ENCODE assay signal across 31 cellular contexts in the genomic region with DNA sequence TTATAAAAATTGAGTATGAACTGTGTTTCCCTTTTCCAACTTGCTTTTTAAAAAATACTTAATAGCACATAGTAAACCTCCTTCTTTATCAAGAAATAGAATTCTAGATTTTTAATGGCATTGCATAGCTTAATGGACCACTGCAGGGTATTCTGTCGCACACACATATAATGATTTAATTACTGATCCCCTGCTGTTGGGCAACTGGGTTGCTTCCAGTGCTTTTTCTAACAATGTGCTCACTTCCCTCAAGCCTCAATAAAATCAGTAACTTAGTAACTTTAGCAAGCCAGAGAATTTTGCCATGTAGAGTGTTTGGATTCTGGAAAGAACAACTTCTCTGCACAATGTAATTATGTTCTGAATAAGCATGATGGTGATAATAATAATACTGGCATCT.
"Had no signal": no experiment of that assay in that cellular context is flagged by ENCODE, and none has a peak within 500 bp of the region (broad histone marks: within the 10 kb centered on the region; RNA-seq: fewer than 3 reads in every experiment).

No MANE protein-coding gene starts in this region.

- H3K4me1 ChIP-seq: adrenal gland, body of pancreas had no signal

- ATAC-seq: activated CD8-positive, alpha-beta T cell treated with anti-CD3 and anti-CD28 coated beads for 36 hours; activated naive CD4-positive, alpha-beta T cell treated with anti-CD3 and anti-CD28 coated beads, Interleukin-2, amount 50 U/mL, for 72 hours; activated T-cell treated with anti-CD3 and anti-CD28 coated beads, Interleukin-2, amount 50 U/mL, for 4 hours; activated T-cell treated with anti-CD3 and anti-CD28 coated beads, Interleukin-2, amount 50 U/mL, for 72 hours; activated T-helper 17 cell treated with anti-CD3 and anti-CD28 coated beads, Interleukin-2, amount 50 U/mL, for 72 hours; body of pancreas had no signal

- H3K27me3 ChIP-seq: adrenal gland, body of pancreas, brain microvascular endothelial cell, breast epithelium had no signal

- H3K9me3 ChIP-seq: adrenal gland, body of pancreas, breast epithelium had no signal

- H3K36me3 ChIP-seq: brain microvascular endothelial cell, breast epithelium had no signal

- DNase-seq: activated B cell treated with CpG ODN at 0.5 μM for 24 hours; activated CD4-positive, alpha-beta memory T cell treated with anti-CD3 and anti-CD28 coated beads for 36 hours; activated CD4-positive, alpha-beta T cell treated with anti-CD3 and anti-CD28 coated beads for 4 hours; activated CD4-positive, alpha-beta T cell treated with anti-CD3 and anti-CD28 coated beads, Interleukin-2, amount 10 ng/mL, durations not matched to agents 24 days and 14 days; activated CD4-positive, alpha-beta T cell treated with anti-CD3 and anti-CD28 coated beads, Interleukin-2, amount 50 U/mL, for 1 hour; activated CD4-positive, alpha-beta T cell treated with anti-CD3 and anti-CD28 coated beads, Interleukin-2, amount 50 U/mL, for 4 hours; activated CD4-positive, CD25-positive, alpha-beta regulatory T cell treated with anti-CD3 and anti-CD28 coated beads, Interleukin-2, amount 50 U/mL, for 72 hours; activated CD8-positive, alpha-beta memory T cell treated with anti-CD3 and anti-CD28 coated beads, Interleukin-2, amount 50 U/mL, for 4 hours; activated CD8-positive, alpha-beta T cell treated with anti-CD3 and anti-CD28 coated beads for 36 hours; activated effector memory CD4-positive, alpha-beta T cell treated with anti-CD3 and anti-CD28 coated beads, Interleukin-2, amount 50 U/mL, for 16 hours; activated gamma-delta T cell treated with Interleukin-2 at 50 U/mL for 16 hours; activated naive CD4-positive, alpha-beta T cell; activated naive CD4-positive, alpha-beta T cell treated with anti-CD3 and anti-CD28 coated beads for 36 hours; activated naive CD4-positive, alpha-beta T cell treated with anti-CD3 and anti-CD28 coated beads, Interleukin-2, amount 50 U/mL, for 16 hours; activated naive CD8-positive, alpha-beta T cell treated with anti-CD3 and anti-CD28 coated beads for 36 hours; activated T-cell treated with anti-CD3 and anti-CD28 coated beads for 4 hours; activated T-cell treated with anti-CD3 and anti-CD28 coated beads, Interleukin-2, amount 50 U/mL, for 1 hour; activated T-cell treated with anti-CD3 and anti-CD28 coated beads, Interleukin-2, amount 50 U/mL, for 4 hours; activated T-cell treated with anti-CD3 and anti-CD28 coated beads, Interleukin-2, amount 50 U/mL, for 72 hours; adrenal gland; amniotic stem cell; aorta; body of pancreas; brain microvascular endothelial cell; central memory CD4-positive, alpha-beta T cell; T-helper 2 cell; T-helper 9 cell had no signal

- H3K4me3 ChIP-seq: adrenal gland, body of pancreas, breast epithelium had no signal

- H3K27ac ChIP-seq: adrenal gland, body of pancreas, brain microvascular endothelial cell, breast epithelium, VCaP had no signal
